In genomic region chr6:1187293-1188131, GRCh38 we compare ENCODE assay signal across 27 cellular contexts.
DNase-seq lines count a peak whose midpoint lies in the region; ATAC-seq and TF ChIP-seq lines count a peak whose summit lies in the region.
"Had no signal": no experiment of that assay in that cellular context is flagged by ENCODE, and none has a peak within 500 bp of the region (broad histone marks: within the 10 kb centered on the region; RNA-seq: fewer than 3 reads in every experiment).

No MANE protein-coding gene starts in this region.

- DNase-seq in activated CD4-positive, alpha-beta T cell treated with anti-CD3 and anti-CD28 coated beads, Interleukin-2, amount 10 ng/mL, durations not matched to agents 24 days and 14 days, result peak; percentile 21
- DNase-seq in activated CD4-positive, alpha-beta T cell treated with anti-CD3 and anti-CD28 coated beads for 48 hours, result no peak
- DNase-seq in foreskin keratinocyte (peak in 1 of 2 donors; percentile 56), right lobe of liver (peak in 1 of 3 donors; percentile 56), upper lobe of right lung (no peak), Peyer's patch (no peak), Right ventricle myocardium superior (no peak)
- no peak for DNase-seq in naive thymus-derived CD4-positive, alpha-beta T cell
- DNase-seq: ACHN; CD8-positive, alpha-beta T cell; DND-41; GOT3; MV-4-11; NCI-H1105 treated with DMSO at 0.1 percent for 48 hours; NCI-H1694; NCI-H2081; NCI-H2171; NCI-H345; NCI-H524; NCI-H774; NK-92 treated with Interleukin-12 subunit alpha and Interleukin-12 subunit beta, amount 100 ng/mL, for 24 hours; SJCRH30 had no signal

- TF ChIP-seq CTCF in foreskin keratinocyte (conservative IDR thresholded peaks at IDR 0.05) (no peak), right lobe of liver (IDR thresholded peaks at IDR 0.05) (no peak), upper lobe of right lung (IDR thresholded peaks at IDR 0.05) (no peak), Peyer's patch (IDR thresholded peaks at IDR 0.05) (no peak)

- CTCF ChIA-PET in naive thymus-derived CD4-positive, alpha-beta T cell (lab: Charles Lee), result no interaction called here

- H3K9me3 ChIP-seq in right lobe of liver, result no peaks in the 10 kb centered on the region
- H3K9me3 ChIP-seq in upper lobe of right lung, result no peaks in the 10 kb centered on the region
- H3K9me3 ChIP-seq in Peyer's patch, result no peaks in the 10 kb centered on the region
- no peaks in the 10 kb centered on the region for H3K9me3 ChIP-seq in naive thymus-derived CD4-positive, alpha-beta T cell (ENCODE audit: control insufficient read depth in 2 of 3, low read length in 3 of 3)
- H3K9me3 ChIP-seq: SJCRH30 had no signal

- POLR2A ChIA-PET in naive thymus-derived CD4-positive, alpha-beta T cell (lab: Charles Lee), result no interaction called here

- H3K4me1 ChIP-seq in foreskin keratinocyte (peaks cover 30% of the 10 kb centered on the region), right lobe of liver (peaks cover 0 to 18% (median 0%) of the 10 kb centered on the region in 4 donors), upper lobe of right lung (no peaks in the 10 kb centered on the region), Peyer's patch (no peaks in the 10 kb centered on the region)
- H3K4me1 ChIP-seq in naive thymus-derived CD4-positive, alpha-beta T cell (ENCODE audit: control insufficient read depth in 2 of 2, insufficient read depth in 2 of 2, low read length in 2 of 2), result no peaks in the 10 kb centered on the region
- H3K4me1 ChIP-seq: SJCRH30 had no signal

- H3K36me3 ChIP-seq in right lobe of liver (no peaks in the 10 kb centered on the region), upper lobe of right lung (no peaks in the 10 kb centered on the region), Peyer's patch (no peaks in the 10 kb centered on the region)
- H3K36me3 ChIP-seq in naive thymus-derived CD4-positive, alpha-beta T cell (ENCODE audit: control insufficient read depth in 2 of 3, insufficient read depth in 3 of 3, low read length in 3 of 3), result no peaks in the 10 kb centered on the region
- H3K36me3 ChIP-seq: BLaER1 treated with 17β-estradiol and CSF1 and Interleukin-3, amounts not matched to agents 10 nM and 100 nM; SJCRH30 had no signal

- H3K4me1 Mint-ChIP-seq in activated CD4-positive, alpha-beta T cell treated with anti-CD3 and anti-CD28 coated beads, Interleukin-2, amount 10 ng/mL, durations not matched to agents 24 days and 14 days, result no peaks in the 10 kb centered on the region
- no peaks in the 10 kb centered on the region for H3K4me1 Mint-ChIP-seq in naive thymus-derived CD4-positive, alpha-beta T cell
- H3K4me1 Mint-ChIP-seq: IgD-negative memory B cell had no signal

- no peaks in the 10 kb centered on the region for H3K9me3 Mint-ChIP-seq in activated CD4-positive, alpha-beta T cell treated with anti-CD3 and anti-CD28 coated beads, Interleukin-2, amount 10 ng/mL, durations not matched to agents 24 days and 14 days
- no peaks in the 10 kb centered on the region for H3K9me3 Mint-ChIP-seq in naive thymus-derived CD4-positive, alpha-beta T cell
- H3K9me3 Mint-ChIP-seq: CD8-positive, alpha-beta T cell had no signal

- no peaks in the 10 kb centered on the region for H3K27me3 Mint-ChIP-seq in activated CD4-positive, alpha-beta T cell treated with anti-CD3 and anti-CD28 coated beads, Interleukin-2, amount 10 ng/mL, durations not matched to agents 24 days and 14 days
- H3K27me3 Mint-ChIP-seq in naive thymus-derived CD4-positive, alpha-beta T cell, result peaks cover 2 to 27% (median 22%) of the 10 kb centered on the region in 5 donors

- 51% methylated on average over 7 of the region's 7 CpGs for WGBS in right lobe of liver (ENCODE audit: insufficient coverage, low coverage, low lambda C conversion rate, missing lambda C conversion rate)

- H3K27ac ChIP-seq in foreskin keratinocyte (peak overlapping the region; percentile 51), right lobe of liver (peak overlapping the region in 1 of 3 donors; percentile 18), upper lobe of right lung (no peak overlapping the region), Peyer's patch (no peak overlapping the region)
- no peak overlapping the region for H3K27ac ChIP-seq in naive thymus-derived CD4-positive, alpha-beta T cell (ENCODE audit: low read depth, low read length)
- H3K27ac ChIP-seq: 22Rv1; BLaER1 treated with 17β-estradiol and CSF1 and Interleukin-3, amounts not matched to agents 10 nM and 100 nM; SJCRH30 had no signal

- H3K27me3 ChIP-seq in foreskin keratinocyte (no peaks in the 10 kb centered on the region), right lobe of liver (no peaks in the 10 kb centered on the region), upper lobe of right lung (no peaks in the 10 kb centered on the region), Peyer's patch (no peaks in the 10 kb centered on the region)
- no peaks in the 10 kb centered on the region for H3K27me3 ChIP-seq in naive thymus-derived CD4-positive, alpha-beta T cell (ENCODE audit: control insufficient read depth in 2 of 2, insufficient read depth in 2 of 2, low read length in 2 of 2)
- H3K27me3 ChIP-seq: BLaER1 treated with 17β-estradiol and CSF1 and Interleukin-3, amounts not matched to agents 10 nM and 100 nM; SJCRH30 had no signal

- ATAC-seq in foreskin keratinocyte (peak; percentile 9), right lobe of liver (peak; percentile 75 to 88 (median 87)), upper lobe of right lung (peak; percentile 59), Right ventricle myocardium superior (ENCODE audit: poor library complexity) (no peak)
- no peak for ATAC-seq in naive thymus-derived CD4-positive, alpha-beta T cell
- ATAC-seq: CD8-positive, alpha-beta T cell; HCT116; Panc1 had no signal

- no peak overlapping the region for H3K4me3 Mint-ChIP-seq in activated CD4-positive, alpha-beta T cell treated with anti-CD3 and anti-CD28 coated beads, Interleukin-2, amount 10 ng/mL, durations not matched to agents 24 days and 14 days
- H3K4me3 Mint-ChIP-seq in naive thymus-derived CD4-positive, alpha-beta T cell, result no peak overlapping the region
- H3K4me3 Mint-ChIP-seq: CD8-positive, alpha-beta T cell; IgD-negative memory B cell had no signal

- TF ChIP-seq POLR2A in right lobe of liver (IDR thresholded peaks at IDR 0.05), result no peak
- TF ChIP-seq POLR2A in Peyer's patch (IDR thresholded peaks at IDR 0.05), result no peak

- H3K4me3 ChIP-seq in right lobe of liver (no peak overlapping the region), upper lobe of right lung (no peak overlapping the region), Peyer's patch (no peak overlapping the region)
- H3K4me3 ChIP-seq in naive thymus-derived CD4-positive, alpha-beta T cell (ENCODE audit: low read length), result no peak overlapping the region
- H3K4me3 ChIP-seq: BLaER1 treated with 17β-estradiol and CSF1 and Interleukin-3, amounts not matched to agents 10 nM and 100 nM; SJCRH30 had no signal

- no peaks in the 10 kb centered on the region for H3K36me3 Mint-ChIP-seq in activated CD4-positive, alpha-beta T cell treated with anti-CD3 and anti-CD28 coated beads, Interleukin-2, amount 10 ng/mL, durations not matched to agents 24 days and 14 days (ENCODE audit: low read depth)
- no peaks in the 10 kb centered on the region for H3K36me3 Mint-ChIP-seq in naive thymus-derived CD4-positive, alpha-beta T cell
- H3K36me3 Mint-ChIP-seq: CD8-positive, alpha-beta T cell; IgD-negative memory B cell had no signal

- intact Hi-C loops in activated CD4-positive, alpha-beta T cell treated with anti-CD3 and anti-CD28 coated beads, Interleukin-2, amount 10 ng/mL, durations not matched to agents 24 days and 14 days (cut with micrococcal nuclease), result no loop called here
- intact Hi-C loops in right lobe of liver (cut with DNase I), result no loop called here
- intact Hi-C loops in upper lobe of right lung (cut with DNase I), result no loop called here
- intact Hi-C loops in naive thymus-derived CD4-positive, alpha-beta T cell (cut with micrococcal nuclease), result no loop called here
- intact Hi-C loops in Right ventricle myocardium superior (cut with DNase I), result no loop called here

- H3K27ac Mint-ChIP-seq in activated CD4-positive, alpha-beta T cell treated with anti-CD3 and anti-CD28 coated beads, Interleukin-2, amount 10 ng/mL, durations not matched to agents 24 days and 14 days, result no peak overlapping the region
- H3K27ac Mint-ChIP-seq in naive thymus-derived CD4-positive, alpha-beta T cell, result no peak overlapping the region
- H3K27ac Mint-ChIP-seq: CD8-positive, alpha-beta T cell; IgD-negative memory B cell had no signal

Comparison
In these comparisons a context has a peak if more than half of its experiments do, and no peak if none do; other contexts are left out.
1. ATAC-seq: peak in foreskin keratinocyte (single experiment), right lobe of liver (4 of 4) and upper lobe of right lung (single experiment); none in naive thymus-derived CD4-positive, alpha-beta T cell (single experiment) and Right ventricle myocardium superior (single experiment).